In the genomic region with DNA sequence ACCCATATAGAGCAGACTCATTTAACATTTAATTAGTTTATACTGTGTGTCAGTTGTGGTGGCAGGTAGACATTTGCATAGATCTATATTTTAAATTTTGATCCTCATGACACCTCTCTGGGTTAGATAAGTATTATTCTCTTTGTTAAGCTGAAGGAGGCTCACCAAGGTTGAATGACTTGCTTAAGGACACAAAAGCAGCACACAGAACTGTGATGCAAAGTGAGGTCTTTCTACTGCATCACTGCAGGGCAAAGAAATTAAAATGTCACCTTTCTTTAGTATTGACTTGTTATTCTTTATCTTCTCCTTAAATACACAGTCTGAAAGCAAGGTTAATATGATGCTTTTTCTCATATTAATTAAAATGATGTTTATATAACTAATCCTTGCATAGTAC, we compare ENCODE assay signal across 39 cellular contexts. TPM values are rescaled to one million over a fixed set of nuclear protein-coding genes. Genes with fewer than 3 reads are reported as not detected.
"Had no signal": no experiment of that assay in that cellular context is flagged by ENCODE, and none has a peak within 500 bp of the region (broad histone marks: within the 10 kb centered on the region; RNA-seq: fewer than 3 reads in every experiment).

No MANE protein-coding gene starts in this region.

- H3K36me3 ChIP-seq: adrenal gland, ascending aorta, brain microvascular endothelial cell, breast epithelium, cardiac muscle cell had no signal

- H3K9me3 ChIP-seq: adrenal gland, ascending aorta, body of pancreas, breast epithelium had no signal

- ATAC-seq: activated naive CD4-positive, alpha-beta T cell treated with anti-CD3 and anti-CD28 coated beads, Interleukin-2, amount 50 U/mL, for 72 hours; activated naive CD8-positive, alpha-beta T cell treated with anti-CD3 and anti-CD28 coated beads, Interleukin-2, amount 50 U/mL, for 24 hours; activated T-cell treated with anti-CD3 and anti-CD28 coated beads, Interleukin-2, amount 50 U/mL, for 4 hours; activated T-cell treated with anti-CD3 and anti-CD28 coated beads, Interleukin-2, amount 50 U/mL, for 72 hours; activated T-helper 17 cell treated with anti-CD3 and anti-CD28 coated beads, Interleukin-2, amount 50 U/mL, for 72 hours; body of pancreas had no signal

- H3K4me3 Mint-ChIP-seq: activated naive CD4-positive, alpha-beta T cell treated with anti-CD3 and anti-CD28 coated beads for 36 hours; activated naive CD4-positive, alpha-beta T cell treated with anti-CD3 and anti-CD28 coated beads, Interleukin-2, amount 10 ng/mL, durations not matched to agents 7 days and 5 days; activated naive CD4-positive, alpha-beta T cell treated with anti-CD3 and anti-CD28 coated beads, Interleukin-2, amount 50 U/mL, for 24 hours; activated naive CD8-positive, alpha-beta T cell; activated naive CD8-positive, alpha-beta T cell treated with anti-CD3 and anti-CD28 coated beads for 36 hours; activated naive CD8-positive, alpha-beta T cell treated with anti-CD3 and anti-CD28 coated beads, Interleukin-2, amount 10 ng/mL, durations not matched to agents 7 days and 5 days; activated naive CD8-positive, alpha-beta T cell treated with anti-CD3 and anti-CD28 coated beads, Interleukin-2, amount 50 U/mL, for 24 hours; activated T-cell treated with anti-CD3 and anti-CD28 coated beads, Interleukin-2, amount 50 U/mL, for 24 hours; activated T-cell treated with anti-CD3 and anti-CD28 coated beads, Interleukin-2, amount 50 U/mL, for 4 hours; activated T-cell treated with anti-CD3 and anti-CD28 coated beads, Interleukin-2, amount 50 U/mL, for 72 hours; activated T-helper 1 cell treated with anti-CD3 and anti-CD28 coated beads, Interleukin-12 subunit alpha, Interleukin-12 subunit beta, Interleukin-2, Interleukin-4 antibody, amounts not matched to agents 30 ng/mL and 10 ng/mL and 1 ng/mL, durations not matched to agents 14 hours and 24 hours and 36 hours; activated T-helper 17 cell treated with anti-CD3 and anti-CD28 coated beads, Interleukin-2, amount 50 U/mL, for 72 hours; brain; central memory CD8-positive, alpha-beta T cell had no signal

- H3K4me3 ChIP-seq: adrenal gland, ascending aorta, body of pancreas, breast epithelium, cardiac muscle cell had no signal

- H3K36me3 Mint-ChIP-seq: activated naive CD4-positive, alpha-beta T cell treated with anti-CD3 and anti-CD28 coated beads, Interleukin-2, amount 10 ng/mL, durations not matched to agents 7 days and 5 days; activated naive CD4-positive, alpha-beta T cell treated with anti-CD3 and anti-CD28 coated beads, Interleukin-2, amount 50 U/mL, for 24 hours; activated naive CD4-positive, alpha-beta T cell treated with anti-CD3 and anti-CD28 coated beads, Interleukin-2, amount 50 U/mL, for 72 hours; activated naive CD8-positive, alpha-beta T cell; activated naive CD8-positive, alpha-beta T cell treated with anti-CD3 and anti-CD28 coated beads for 36 hours; activated naive CD8-positive, alpha-beta T cell treated with anti-CD3 and anti-CD28 coated beads, Interleukin-2, amount 10 ng/mL, durations not matched to agents 7 days and 5 days had no signal

- H3K27me3 ChIP-seq: adrenal gland, ascending aorta, body of pancreas, brain microvascular endothelial cell, breast epithelium had no signal

- H3K27ac ChIP-seq: adrenal gland, ascending aorta, body of pancreas, brain microvascular endothelial cell, breast epithelium, cardiac muscle cell had no signal

- DNase-seq: activated effector memory CD4-positive, alpha-beta T cell treated with anti-CD3 and anti-CD28 coated beads, Interleukin-2, amount 50 U/mL, for 16 hours; activated effector memory CD4-positive, alpha-beta T cell treated with Interleukin-2 at 50 U/mL for 16 hours; activated gamma-delta T cell; activated gamma-delta T cell treated with Interleukin-2 at 50 U/mL for 16 hours; activated naive CD4-positive, alpha-beta T cell; activated naive CD4-positive, alpha-beta T cell treated with anti-CD3 and anti-CD28 coated beads for 36 hours; activated naive CD4-positive, alpha-beta T cell treated with anti-CD3 and anti-CD28 coated beads, Interleukin-2, amount 10 ng/mL, durations not matched to agents 7 days and 5 days; activated naive CD4-positive, alpha-beta T cell treated with anti-CD3 and anti-CD28 coated beads, Interleukin-2, amount 50 U/mL, for 16 hours; activated naive CD4-positive, alpha-beta T cell treated with Interleukin-2 at 50 U/mL for 16 hours; activated naive CD8-positive, alpha-beta T cell treated with anti-CD3 and anti-CD28 coated beads for 36 hours; activated naive CD8-positive, alpha-beta T cell treated with anti-CD3 and anti-CD28 coated beads, Interleukin-2, amount 10 ng/mL, durations not matched to agents 7 days and 5 days; activated naive CD8-positive, alpha-beta T cell treated with anti-CD3 and anti-CD28 coated beads, Interleukin-2, amount 50 U/mL, for 24 hours; activated T-cell treated with anti-CD3 and anti-CD28 coated beads, Interleukin-2, amount 50 U/mL, for 24 hours; activated T-cell treated with anti-CD3 and anti-CD28 coated beads, Interleukin-2, amount 50 U/mL, for 4 hours; activated T-cell treated with anti-CD3 and anti-CD28 coated beads, Interleukin-2, amount 50 U/mL, for 48 hours; activated T-cell treated with anti-CD3 and anti-CD28 coated beads, Interleukin-2, amount 50 U/mL, for 72 hours; adrenal gland; amniotic stem cell; amygdala; anterior cingulate cortex; aorta; body of pancreas; brain microvascular endothelial cell; caudate nucleus; central memory CD4-positive, alpha-beta T cell; cerebellar nuclear complex had no signal

- H3K9me3 Mint-ChIP-seq: activated naive CD4-positive, alpha-beta T cell treated with anti-CD3 and anti-CD28 coated beads, Interleukin-2, amount 10 ng/mL, durations not matched to agents 7 days and 5 days; activated T-helper 1 cell treated with anti-CD3 and anti-CD28 coated beads, Interleukin-12 subunit alpha, Interleukin-12 subunit beta, Interleukin-2, Interleukin-4 antibody, amounts not matched to agents 30 ng/mL and 10 ng/mL and 1 ng/mL, durations not matched to agents 14 hours and 24 hours and 36 hours; activated T-helper 2 cell treated with anti-CD3 and anti-CD28 coated beads, Interferon-gamma antibody, Interleukin-2, Interleukin-4, amounts not matched to agents 10 μg/mL and 5 μg/mL and 100 μg/mL, durations not matched to agents 14 hours and 24 hours and 36 hours had no signal

- H3K27me3 Mint-ChIP-seq: activated naive CD4-positive, alpha-beta T cell treated with anti-CD3 and anti-CD28 coated beads, Interleukin-2, amount 10 ng/mL, durations not matched to agents 7 days and 5 days; activated T-cell treated with anti-CD3 and anti-CD28 coated beads, Interleukin-2, amount 50 U/mL, for 24 hours; central memory CD8-positive, alpha-beta T cell had no signal

- H3K4me1 ChIP-seq: adrenal gland, ascending aorta, body of pancreas, breast epithelium had no signal

- H3K4me1 Mint-ChIP-seq: activated naive CD4-positive, alpha-beta T cell treated with anti-CD3 and anti-CD28 coated beads, Interleukin-2, amount 10 ng/mL, durations not matched to agents 7 days and 5 days; activated naive CD4-positive, alpha-beta T cell treated with anti-CD3 and anti-CD28 coated beads, Interleukin-2, amount 50 U/mL, for 24 hours; activated naive CD8-positive, alpha-beta T cell treated with anti-CD3 and anti-CD28 coated beads for 36 hours; activated naive CD8-positive, alpha-beta T cell treated with anti-CD3 and anti-CD28 coated beads, Interleukin-2, amount 10 ng/mL, durations not matched to agents 7 days and 5 days; activated naive CD8-positive, alpha-beta T cell treated with anti-CD3 and anti-CD28 coated beads, Interleukin-2, amount 50 U/mL, for 24 hours; activated T-helper 17 cell treated with anti-CD3 and anti-CD28 coated beads, Interleukin-2, amount 50 U/mL, for 72 hours; central memory CD8-positive, alpha-beta T cell had no signal

- H3K27ac Mint-ChIP-seq: activated naive CD4-positive, alpha-beta T cell treated with anti-CD3 and anti-CD28 coated beads for 36 hours; activated naive CD4-positive, alpha-beta T cell treated with anti-CD3 and anti-CD28 coated beads, Interleukin-2, amount 10 ng/mL, durations not matched to agents 7 days and 5 days; activated naive CD4-positive, alpha-beta T cell treated with anti-CD3 and anti-CD28 coated beads, Interleukin-2, amount 50 U/mL, for 24 hours; activated naive CD4-positive, alpha-beta T cell treated with anti-CD3 and anti-CD28 coated beads, Interleukin-2, amount 50 U/mL, for 72 hours; activated naive CD8-positive, alpha-beta T cell; activated naive CD8-positive, alpha-beta T cell treated with anti-CD3 and anti-CD28 coated beads for 36 hours; activated naive CD8-positive, alpha-beta T cell treated with anti-CD3 and anti-CD28 coated beads, Interleukin-2, amount 10 ng/mL, durations not matched to agents 7 days and 5 days; activated naive CD8-positive, alpha-beta T cell treated with anti-CD3 and anti-CD28 coated beads, Interleukin-2, amount 50 U/mL, for 24 hours; activated T-cell treated with anti-CD3 and anti-CD28 coated beads, Interleukin-2, amount 50 U/mL, for 24 hours; activated T-cell treated with anti-CD3 and anti-CD28 coated beads, Interleukin-2, amount 50 U/mL, for 72 hours; activated T-helper 1 cell treated with anti-CD3 and anti-CD28 coated beads, Interleukin-12 subunit alpha, Interleukin-12 subunit beta, Interleukin-2, Interleukin-4 antibody, amounts not matched to agents 30 ng/mL and 10 ng/mL and 1 ng/mL, durations not matched to agents 14 hours and 24 hours and 36 hours; activated T-helper 17 cell treated with anti-CD3 and anti-CD28 coated beads, Interleukin-2, amount 50 U/mL, for 72 hours; activated T-helper 2 cell treated with anti-CD3 and anti-CD28 coated beads, Interferon-gamma antibody, Interleukin-2, Interleukin-4, amounts not matched to agents 10 μg/mL and 5 μg/mL and 100 μg/mL, durations not matched to agents 14 hours and 24 hours and 36 hours; brain had no signal

RNA-seq across cellular contexts. Expression of a gene that starts 8.6 kb away (rescaled TPM):
- total RNA-seq: activated naive CD4-positive, alpha-beta T cell treated with anti-CD3 and anti-CD28 coated beads for 36 hours; activated naive CD4-positive, alpha-beta T cell treated with anti-CD3 and anti-CD28 coated beads, Interleukin-2, amount 50 U/mL, for 72 hours; activated naive CD8-positive, alpha-beta T cell treated with anti-CD3 and anti-CD28 coated beads for 36 hours; activated naive CD8-positive, alpha-beta T cell treated with anti-CD3 and anti-CD28 coated beads, Interleukin-2, amount 10 ng/mL, durations not matched to agents 7 days and 5 days; activated T-cell treated with anti-CD3 and anti-CD28 coated beads, Interleukin-2, amount 50 U/mL, for 72 hours; activated T-helper 1 cell treated with anti-CD3 and anti-CD28 coated beads, Interleukin-12 subunit alpha, Interleukin-12 subunit beta, Interleukin-2, Interleukin-4 antibody, amounts not matched to agents 30 ng/mL and 10 ng/mL and 1 ng/mL, durations not matched to agents 14 hours and 24 hours and 36 hours; activated T-helper 17 cell treated with anti-CD3 and anti-CD28 coated beads, Interleukin-2, amount 50 U/mL, for 72 hours; activated T-helper 2 cell treated with anti-CD3 and anti-CD28 coated beads, Interferon-gamma antibody, Interleukin-2, Interleukin-4, amounts not matched to agents 10 μg/mL and 5 μg/mL and 100 μg/mL, durations not matched to agents 14 hours and 24 hours and 36 hours; aorta; ascending aorta; cardiac septum; chondrocyte had no signal
